ENCODE assay signal across 18 cellular contexts in the genomic region with DNA sequence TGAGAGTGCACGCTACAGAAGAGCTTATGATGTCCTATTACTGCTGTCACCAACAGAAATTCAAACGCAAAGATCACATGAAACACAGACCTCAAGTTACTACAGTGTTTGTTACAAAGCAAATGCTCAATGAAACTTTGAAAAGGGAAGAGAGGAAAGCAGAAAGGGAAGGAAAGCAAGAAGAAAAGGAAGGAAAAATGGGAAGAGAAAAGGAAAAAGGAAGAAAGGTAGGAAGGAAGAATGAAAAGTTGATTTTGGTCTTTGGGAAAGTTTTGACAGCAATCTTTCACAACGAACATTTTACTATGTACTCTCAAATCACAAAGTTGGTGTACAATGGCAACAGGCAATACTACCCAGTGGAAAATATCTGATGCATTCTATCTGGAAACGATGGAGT.
"Had no signal": no experiment of that assay in that cellular context is flagged by ENCODE, and none has a peak within 500 bp of the region (broad histone marks: within the 10 kb centered on the region; RNA-seq: fewer than 3 reads in every experiment).

No MANE protein-coding gene starts in this region.

- H3K27me3 ChIP-seq: dorsolateral prefrontal cortex, esophagus muscularis mucosa, foreskin keratinocyte, gastroesophageal sphincter, heart left ventricle, hepatocyte, left lung had no signal

- H3K36me3 ChIP-seq: esophagus muscularis mucosa, gastroesophageal sphincter, heart left ventricle, left lung, lower lobe of right lung had no signal

- DNase-seq: dermis blood vessel endothelial cell; dorsolateral prefrontal cortex; effector CD4-positive, alpha-beta T cell; effector memory CD4-positive, alpha-beta T cell; foreskin keratinocyte; heart left ventricle; left cardiac atrium; left lung; left ventricle myocardium superior; lower lobe of right lung; mesenchymal stem cell; mucosa of descending colon; naive B cell; naive thymus-derived CD8-positive, alpha-beta T cell had no signal

- H3K27ac ChIP-seq: coronary artery, dorsolateral prefrontal cortex, esophagus muscularis mucosa, foreskin keratinocyte, gastroesophageal sphincter, heart left ventricle, hepatocyte, left lung, lower lobe of right lung had no signal

- H3K4me1 ChIP-seq: foreskin keratinocyte, left lung, lower lobe of right lung had no signal

- H3K9me3 ChIP-seq: esophagus muscularis mucosa, gastroesophageal sphincter, heart left ventricle, left lung, lower lobe of right lung, mucosa of descending colon had no signal

- H3K4me2 ChIP-seq: hepatocyte had no signal

- H3K4me3 ChIP-seq: coronary artery, dorsolateral prefrontal cortex, esophagus muscularis mucosa, gastroesophageal sphincter, heart left ventricle, hepatocyte, left lung, lower lobe of right lung, mucosa of descending colon had no signal
